In the genomic region with DNA sequence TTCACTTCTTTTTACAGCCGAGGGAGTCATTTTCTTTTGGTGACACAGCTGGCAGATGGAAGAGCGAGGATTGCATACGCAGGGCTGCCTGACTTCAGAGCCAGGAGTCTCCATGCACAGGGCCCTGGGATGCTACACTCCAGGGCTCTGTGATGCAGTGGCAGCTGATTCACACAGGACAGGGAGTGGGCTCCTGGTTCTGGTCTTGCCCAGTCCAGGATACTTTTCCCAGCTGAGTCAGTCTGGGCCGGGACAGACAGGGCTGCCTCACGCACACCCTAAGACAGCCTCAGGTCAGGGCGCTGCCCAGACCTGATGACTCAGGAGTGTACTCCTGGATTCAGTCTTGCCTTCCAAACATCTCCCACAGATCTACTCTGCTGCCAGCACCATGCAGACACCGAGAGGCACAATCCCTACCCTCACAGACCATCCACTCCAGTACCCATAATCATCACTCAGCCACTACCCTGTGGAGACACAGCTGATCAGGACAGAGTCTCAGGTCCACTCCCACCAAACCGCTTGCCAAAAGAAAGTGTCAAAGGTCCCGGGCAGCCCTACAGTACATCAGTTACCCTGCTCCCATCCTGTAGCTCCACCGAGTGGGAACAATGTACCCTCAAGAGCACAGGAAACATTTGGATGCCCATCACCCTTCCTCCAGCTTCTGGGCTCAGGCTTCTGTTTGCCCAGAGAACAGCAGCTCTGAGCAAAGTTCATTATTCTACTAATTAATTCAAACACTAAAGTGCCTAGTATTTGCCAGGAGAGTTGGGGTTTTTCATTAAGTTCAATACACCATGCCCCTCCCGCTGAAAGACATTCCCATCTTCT, we compare ENCODE assay signal across 1 cellular context.
TF ChIP-seq lines count a peak whose summit lies in the region.

No MANE protein-coding gene starts in this region.

TF ChIP-seq in HCT116, 20 proteins besides CTCF, POLR2A, EP300 and RAD21 (continued from another document):
- TF ChIP-seq POLR2AphosphoS5 (IDR thresholded peaks at IDR 0.05; ENCODE audit: low read depth, low read length), result peak; percentile 47; the same call in 1 of the 2 replicates
